ENCODE assay signal across 11 cellular contexts in genomic region chr15:90840157-90840855, GRCh38. TPM values are rescaled to one million over a fixed set of nuclear protein-coding genes. Genes with fewer than 3 reads are reported as not detected.
DNase-seq lines count a peak whose midpoint lies in the region; ATAC-seq and TF ChIP-seq lines count a peak whose summit lies in the region.
"Had no signal": no experiment of that assay in that cellular context is flagged by ENCODE, and none has a peak within 500 bp of the region (broad histone marks: within the 10 kb centered on the region; RNA-seq: fewer than 3 reads in every experiment).

No MANE protein-coding gene starts in this region.

- H3K27me3 Mint-ChIP-seq in MCF 10A (ENCODE audit: insufficient read depth, unreplicated experiment) = no peaks in the 10 kb centered on the region

- H3K23ac ChIP-seq in mesenchymal stem cell (ENCODE audit: low read length in 2 of 2) = no peak overlapping the region

- no peak overlapping the region for H2AK5ac ChIP-seq in mesenchymal stem cell (ENCODE audit: low read length, severe bottlenecking)

- H3K27ac ChIP-seq in breast epithelium (peak overlapping the region; percentile 73 to 80), mesenchymal stem cell (ENCODE audit: low read length, poor library complexity, severe bottlenecking) (no peak overlapping the region), upper lobe of left lung (peak overlapping the region; percentile 55 to 84 (median 78)), caudate nucleus (ENCODE audit: low read depth, low read length) (no peak overlapping the region), coronary artery (no peak overlapping the region)
- H3K27ac ChIP-seq: brain microvascular endothelial cell had no signal

- no peaks in the 10 kb centered on the region for H3K79me1 ChIP-seq in mesenchymal stem cell (replicated peaks; ENCODE audit: low read length, poor library complexity, severe bottlenecking)

- POLR2A ChIA-PET in MCF 10A (lab: Yijun Ruan, JAX) = interaction anchor here (1.0 kb wide), 1 partner anchor 33 kb away, joined by 3 read pairs; no protein-coding TSS in a partner anchor

- H3K27ac Mint-ChIP-seq in MCF 10A (ENCODE audit: low read depth, unreplicated experiment) = no peak overlapping the region
- H3K27ac Mint-ChIP-seq in activated naive CD4-positive, alpha-beta T cell treated with anti-CD3 and anti-CD28 coated beads, Interleukin-2, amount 50 U/mL, for 72 hours = peak overlapping the region; percentile 95 to 99

- H4K91ac ChIP-seq in mesenchymal stem cell (ENCODE audit: low read length) = no peak overlapping the region

- H3K4ac ChIP-seq in mesenchymal stem cell (ENCODE audit: low read depth in 1 of 2, low read length in 2 of 2) = peak overlapping the region in 1 of 2 experiments; percentile 58

- H3K4me1 ChIP-seq in breast epithelium (peaks cover 0 to 4% of the 10 kb centered on the region in 2 donors), mesenchymal stem cell (ENCODE audit: control insufficient read depth, insufficient read depth, low read depth, low read length) (peaks cover 20% of the 10 kb centered on the region), upper lobe of left lung (peaks cover 2 to 37% (median 15%) of the 10 kb centered on the region in 4 donors)

- no peak overlapping the region for H2BK120ac ChIP-seq in mesenchymal stem cell (ENCODE audit: low read depth, low read length)

- H3K9me3 Mint-ChIP-seq in MCF 10A (ENCODE audit: unreplicated experiment) = no peaks in the 10 kb centered on the region
- no peaks in the 10 kb centered on the region for H3K9me3 Mint-ChIP-seq in activated naive CD4-positive, alpha-beta T cell treated with anti-CD3 and anti-CD28 coated beads, Interleukin-2, amount 50 U/mL, for 72 hours

- peak overlapping the region in 1 of 2 experiments; percentile 54 for H2BK12ac ChIP-seq in mesenchymal stem cell (ENCODE audit: low read length in 2 of 2)

- H2BK5ac ChIP-seq in mesenchymal stem cell (ENCODE audit: low read depth, low read length, poor library complexity, severe bottlenecking) = no peak overlapping the region

- no TSS peak for BruUV-seq in MCF 10A (replicated peaks; lab: Mats Ljungman, UMichigan)

- no peak overlapping the region for H3K4me2 ChIP-seq in mesenchymal stem cell (ENCODE audit: low read length, poor library complexity, severe bottlenecking)

- intact Hi-C loops in breast epithelium (cut with DNase I; ENCODE audit: low total_unique reads) = no loop called here
- intact Hi-C loops in MCF 10A (cut with micrococcal nuclease) = no loop called here

- TF ChIP-seq CTCF in breast epithelium (IDR thresholded peaks at IDR 0.05) (no peak), MCF 10A (IDR thresholded peaks at IDR 0.05; ENCODE audit: unreplicated experiment) (no peak), upper lobe of left lung (IDR thresholded peaks at IDR 0.05) (no peak), coronary artery (IDR thresholded peaks at IDR 0.05) (no peak)

- H3K4me3 ChIP-seq in breast epithelium (peak overlapping the region in 2 of 3 donors; percentile 15 to 30), mesenchymal stem cell (ENCODE audit: insufficient read depth in 1 of 2, low read depth in 1 of 2, low read length in 2 of 2) (no peak overlapping the region), upper lobe of left lung (peak overlapping the region in 2 of 4 donors; percentile 5 to 29), coronary artery (no peak overlapping the region)

- H3K36me3 ChIP-seq in breast epithelium (no peaks in the 10 kb centered on the region), mesenchymal stem cell (ENCODE audit: control insufficient read depth in 1 of 2, insufficient read depth in 2 of 2, low read depth in 1 of 2, low read length in 2 of 2) (no peaks in the 10 kb centered on the region), upper lobe of left lung (no peaks in the 10 kb centered on the region)
- H3K36me3 ChIP-seq: brain microvascular endothelial cell had no signal

- H3K14ac ChIP-seq in mesenchymal stem cell (ENCODE audit: low read length in 2 of 2) = no peak overlapping the region

- H3K9me3 ChIP-seq in breast epithelium (no peaks in the 10 kb centered on the region), mesenchymal stem cell (ENCODE audit: control insufficient read depth, low read length) (no peaks in the 10 kb centered on the region), upper lobe of left lung (no peaks in the 10 kb centered on the region)

- no peak overlapping the region for H2AFZ ChIP-seq in mesenchymal stem cell (ENCODE audit: low read depth, low read length)

- no peak for TF ChIP-seq EP300 in upper lobe of left lung (IDR thresholded peaks at IDR 0.05)

- 93% methylated on average over 18 of the region's 18 CpGs for WGBS in mesenchymal stem cell
- WGBS in upper lobe of left lung, 2 donors = 90 to 95% methylated on average over 17 to 18 of the region's 18 CpGs

- ATAC-seq in activated naive CD4-positive, alpha-beta T cell treated with anti-CD3 and anti-CD28 coated beads, Interleukin-2, amount 50 U/mL, for 72 hours = no peak
- ATAC-seq in upper lobe of left lung (ENCODE audit: low FRiP score in 2 of 2) (no peak), GM21367 (IDR thresholded peaks at IDR 0.05; ENCODE audit: unreplicated experiment) (no peak)

- CTCF ChIA-PET in MCF 10A (lab: Yijun Ruan, JAX) = interaction anchor here (0.6 to 0.7 kb wide), 2 partner anchors 14 to 43 kb away, joined by 3 to 5 read pairs; no protein-coding TSS in a partner anchor

- TF ChIP-seq POLR2A in breast epithelium (IDR thresholded peaks at IDR 0.05) (no peak), upper lobe of left lung (IDR thresholded peaks at IDR 0.05) (no peak)

- H3K4me1 Mint-ChIP-seq in MCF 10A (ENCODE audit: insufficient read depth, unreplicated experiment) = no peaks in the 10 kb centered on the region

- no peak overlapping the region for H3K4me3 Mint-ChIP-seq in MCF 10A (ENCODE audit: unreplicated experiment)

- H3K27me3 ChIP-seq in breast epithelium = no peaks in the 10 kb centered on the region
- H3K27me3 ChIP-seq in mesenchymal stem cell (ENCODE audit: control insufficient read depth in 1 of 2, insufficient read depth in 1 of 2, low read length in 2 of 2) = no peaks in the 10 kb centered on the region
- H3K27me3 ChIP-seq in upper lobe of left lung = no peaks in the 10 kb centered on the region
- H3K27me3 ChIP-seq: brain microvascular endothelial cell had no signal

- peak overlapping the region in 1 of 2 experiments; percentile 28 for H3K18ac ChIP-seq in mesenchymal stem cell (ENCODE audit: low read depth in 1 of 2, low read length in 2 of 2)

- H2BK15ac ChIP-seq in mesenchymal stem cell (ENCODE audit: low read depth, poor library complexity, severe bottlenecking) = peak overlapping the region; percentile 71

- H3K9ac ChIP-seq in mesenchymal stem cell (ENCODE audit: low read length) = no peak overlapping the region

- no peaks in the 10 kb centered on the region for H3K36me3 Mint-ChIP-seq in MCF 10A (ENCODE audit: insufficient read depth, unreplicated experiment)
- H3K36me3 Mint-ChIP-seq in activated naive CD4-positive, alpha-beta T cell treated with anti-CD3 and anti-CD28 coated beads, Interleukin-2, amount 50 U/mL, for 72 hours = peaks cover 15 to 48% of the 10 kb centered on the region in 2 donors

- DNase-seq in breast epithelium (ENCODE audit: low spot score in 2 of 2) (no peak), MCF 10A (ENCODE audit: unreplicated experiment) (no peak), mesenchymal stem cell (no peak), upper lobe of left lung (no peak), caudate nucleus (lab: John Stamatoyannopoulos, UW) (no peak), coronary artery (ENCODE audit: low spot score) (no peak)
- no peak for DNase-seq in activated naive CD4-positive, alpha-beta T cell treated with anti-CD3 and anti-CD28 coated beads, Interleukin-2, amount 50 U/mL, for 72 hours (ENCODE audit: low spot score in 2 of 2)
- DNase-seq: activated CD4-positive, alpha-beta T cell treated with anti-CD3 and anti-CD28 coated beads for 1 hour; brain microvascular endothelial cell; SHP77 had no signal

- H4K8ac ChIP-seq in mesenchymal stem cell (ENCODE audit: low read length) = no peak overlapping the region

RNA-seq across cellular contexts. Expression of gene FURIN, which starts 28.1 kb away (rescaled TPM):
- total RNA-seq in breast epithelium (10 to 100 TPM; 34.5 to 48.5 (median 36.4) TPM), MCF 10A (2022) (48.8 and 49.4 TPM in 2 replicates), upper lobe of left lung (100 to 1,000 TPM in 4 of 6 donors, 10 to 100 TPM in 2; 59.0 to 150 (median 108) TPM)
- 100 to 1,000 TPM; 381 to 721 TPM for total RNA-seq in activated naive CD4-positive, alpha-beta T cell treated with anti-CD3 and anti-CD28 coated beads, Interleukin-2, amount 50 U/mL, for 72 hours
- 58.9 TPM for polyA plus RNA-seq in mesenchymal stem cell (2013, experiment 1 of 2)
- polyA plus RNA-seq in mesenchymal stem cell (2013, experiment 2 of 2) = 58.5 TPM

RNA-seq across cellular contexts. Expression of gene FES, which starts 44.0 kb away (rescaled TPM):
- 10 to 100 TPM; 41.4 to 54.7 (median 42.3) TPM for total RNA-seq in breast epithelium
- total RNA-seq in MCF 10A (2022) = 0.32 and 0.91 TPM in 2 replicates
- total RNA-seq in activated naive CD4-positive, alpha-beta T cell treated with anti-CD3 and anti-CD28 coated beads, Interleukin-2, amount 50 U/mL, for 72 hours = 10 to 100 TPM; 83.9 to 91.4 TPM
- polyA plus RNA-seq in mesenchymal stem cell (2013, experiment 1 of 2) = 5.5 TPM
- 5.3 TPM for polyA plus RNA-seq in mesenchymal stem cell (2013, experiment 2 of 2)
- 100 to 1,000 TPM in 2 of 6 donors, 10 to 100 TPM in 4; 33.4 to 144 (median 68.3) TPM for total RNA-seq in upper lobe of left lung

Comparison
In these comparisons a context has a peak if more than half of its experiments do, and no peak if none do; other contexts are left out.
1. RNA of gene FES, which starts 44.0 kb away (total RNA-seq): 83.9 to 91.4 TPM in activated naive CD4-positive, alpha-beta T cell treated with anti-CD3 and anti-CD28 coated beads, Interleukin-2, amount 50 U/mL, for 72 hours, 33.4 to 144 TPM in upper lobe of left lung and 41.4 to 54.7 TPM in breast epithelium; 0.32 to 0.91 TPM in MCF 10A; every median in the first group is over 10 times any median in the second.
2. H3K27ac ChIP-seq: peak in breast epithelium (2 of 2) and upper lobe of left lung (4 of 4); none in mesenchymal stem cell (single experiment), caudate nucleus (single experiment) and coronary artery (0 of 2).
3. H3K4me3 ChIP-seq: peak in breast epithelium (2 of 3); none in mesenchymal stem cell (0 of 2) and coronary artery (single experiment).